In the genomic region with DNA sequence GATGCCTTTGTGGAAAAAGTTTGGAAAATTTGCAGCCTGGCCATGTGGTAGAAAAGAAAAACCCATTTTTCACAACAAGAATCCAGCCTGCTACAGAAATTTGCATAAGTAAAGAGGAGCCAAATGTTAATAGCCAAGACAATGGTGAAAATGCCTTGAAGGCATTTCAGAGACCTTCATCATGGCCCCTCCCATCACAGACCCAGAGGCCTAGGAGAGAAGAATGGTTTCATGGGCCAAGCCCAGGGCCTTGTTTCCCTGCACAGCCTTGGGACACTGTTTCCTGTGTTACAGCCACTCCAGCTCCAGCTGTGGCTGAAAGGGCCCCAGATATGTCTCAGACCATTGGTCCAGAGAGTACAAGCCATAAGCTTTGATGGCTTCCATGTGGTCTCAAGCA, we compare ENCODE assay signal across 21 cellular contexts.
DNase-seq lines count a peak whose midpoint lies in the region; ATAC-seq and TF ChIP-seq lines count a peak whose summit lies in the region.
"Had no signal": no experiment of that assay in that cellular context is flagged by ENCODE, and none has a peak within 500 bp of the region (broad histone marks: within the 10 kb centered on the region; RNA-seq: fewer than 3 reads in every experiment).

No MANE protein-coding gene starts in this region.

- H3K4me1 Mint-ChIP-seq in GM23338: peaks cover 3% of the 10 kb centered on the region; the same call in 1 of the 3 replicates
- H3K4me1 Mint-ChIP-seq in nephron progenitor cell: no peaks in the 10 kb centered on the region
- H3K4me1 Mint-ChIP-seq: CD14-positive monocyte; CD8-positive, alpha-beta memory T cell had no signal

- no peaks in the 10 kb centered on the region for H3K27me3 Mint-ChIP-seq in GM23338 (ENCODE audit: insufficient read depth, low read depth, poor library complexity)
- no peaks in the 10 kb centered on the region for H3K27me3 Mint-ChIP-seq in nephron progenitor cell (ENCODE audit: low read depth, poor library complexity)
- H3K27me3 Mint-ChIP-seq: CD4-positive, alpha-beta T cell had no signal

- peaks cover 17% of the 10 kb centered on the region; the same call in 2 of the 3 replicates for H3K36me3 Mint-ChIP-seq in GM23338 (ENCODE audit: low read depth)
- no peaks in the 10 kb centered on the region for H3K36me3 Mint-ChIP-seq in nephron progenitor cell (ENCODE audit: low read depth)
- H3K36me3 Mint-ChIP-seq: CD14-positive monocyte; CD8-positive, alpha-beta memory T cell had no signal

- no peaks in the 10 kb centered on the region for H3K27me3 ChIP-seq in GM23338 (ENCODE audit: insufficient read depth)
- H3K27me3 ChIP-seq in NT2/D1 (ENCODE audit: insufficient read depth, insufficient read length): no peaks in the 10 kb centered on the region
- H3K27me3 ChIP-seq: BE2C had no signal

- TF ChIP-seq CTCF in GM23338 (conservative IDR thresholded peaks at IDR 0.05; ENCODE audit: low read depth in 2 of 2): no peak
- no peak for TF ChIP-seq CTCF in nephron progenitor cell (IDR thresholded peaks at IDR 0.05)

- no peaks in the 10 kb centered on the region for H3K9me2 ChIP-seq in GM23338 (ENCODE audit: insufficient read depth)

- H3K9me3 ChIP-seq in NT2/D1 (ENCODE audit: insufficient read depth, low read length): peaks cover 13% of the 10 kb centered on the region; the same call in 1 of the 2 replicates
- H3K9me3 ChIP-seq: A549, BE2C had no signal

- H3K4me3 Mint-ChIP-seq in GM23338 (no peak overlapping the region), nephron progenitor cell (no peak overlapping the region)
- H3K4me3 Mint-ChIP-seq: CD14-positive monocyte; CD4-positive, alpha-beta T cell; CD8-positive, alpha-beta memory T cell had no signal

- H3K4me1 ChIP-seq in GM23338 (ENCODE audit: insufficient read depth) (no peaks in the 10 kb centered on the region), NT2/D1 (ENCODE audit: insufficient read depth, insufficient read length) (no peaks in the 10 kb centered on the region)
- H3K4me1 ChIP-seq: A549; BE2C; BLaER1 treated with 17β-estradiol and CSF1 and Interleukin-3, amounts not matched to agents 10 nM and 100 nM had no signal

- ATAC-seq in GM23338: no peak
- no peak for ATAC-seq in GM18907 (IDR thresholded peaks at IDR 0.05; ENCODE audit: unreplicated experiment)
- ATAC-seq: A549 had no signal

- H3K27ac Mint-ChIP-seq in GM23338: no peak overlapping the region
- H3K27ac Mint-ChIP-seq in nephron progenitor cell: no peak overlapping the region
- H3K27ac Mint-ChIP-seq: CD14-positive monocyte; CD4-positive, alpha-beta T cell; CD8-positive, alpha-beta memory T cell had no signal

- no peak overlapping the region for H3K9ac ChIP-seq in NT2/D1 (ENCODE audit: insufficient read length, low read depth)
- H3K9ac ChIP-seq: BLaER1 treated with 17β-estradiol and CSF1 and Interleukin-3, amounts not matched to agents 10 nM and 100 nM had no signal

- H3K79me2 ChIP-seq in GM23338 (replicated peaks; ENCODE audit: insufficient read depth): no peaks in the 10 kb centered on the region

- H3K36me3 ChIP-seq in GM23338 (ENCODE audit: insufficient read depth) (no peaks in the 10 kb centered on the region), NT2/D1 (ENCODE audit: insufficient read depth, insufficient read length, low read length) (no peaks in the 10 kb centered on the region)
- H3K36me3 ChIP-seq: BE2C; BLaER1 treated with 17β-estradiol and CSF1 and Interleukin-3, amounts not matched to agents 10 nM and 100 nM had no signal

- H3K4me3 ChIP-seq in GM23338 (no peak overlapping the region), NT2/D1 (ENCODE audit: insufficient read length, low read depth) (no peak overlapping the region)
- H3K4me3 ChIP-seq: A549; BLaER1 treated with 17β-estradiol and CSF1 and Interleukin-3, amounts not matched to agents 10 nM and 100 nM had no signal

- no peak overlapping the region for H3K27ac ChIP-seq in GM23338 (ENCODE audit: low read depth)
- H3K27ac ChIP-seq: A549; BLaER1 treated with 17β-estradiol and CSF1 and Interleukin-3, amounts not matched to agents 10 nM and 100 nM had no signal

- H2AFZ ChIP-seq in GM23338: no peak overlapping the region; the same call in 1 of the 2 replicates

- DNase-seq in GM23338 (ENCODE audit: low spot score) (peak; percentile 35), NT2/D1 (ENCODE audit: low read depth, low spot score) (peak; percentile 13), iPS DF 19.7 (ENCODE audit: low read depth, low spot score) (peak; percentile 9), NCI-H1417 (lab: John Stamatoyannopoulos, UW) (no peak), nephron progenitor cell (no peak), pons (ENCODE audit: low spot score) (no peak)
- DNase-seq: 8988T; ACHN; AML-193; BE2C; CD4-positive, alpha-beta T cell; CD8-positive, alpha-beta memory T cell; DMS 273 treated with DMSO at 0.1 percent for 48 hours; DMS79; EL; GF-D8; HCEC 1CT had no signal

- no peak overlapping the region for H3K4me2 ChIP-seq in GM23338
- H3K4me2 ChIP-seq: A549; BLaER1 treated with 17β-estradiol and CSF1 and Interleukin-3, amounts not matched to agents 10 nM and 100 nM had no signal

- H3K9me3 Mint-ChIP-seq in GM23338 (peaks cover 19% of the 10 kb centered on the region), nephron progenitor cell (no peaks in the 10 kb centered on the region)

- H4K20me1 ChIP-seq in GM23338 (replicated peaks; ENCODE audit: insufficient read depth): no peaks in the 10 kb centered on the region
- H4K20me1 ChIP-seq: BLaER1 treated with 17β-estradiol and CSF1 and Interleukin-3, amounts not matched to agents 10 nM and 100 nM had no signal

- H3F3A ChIP-seq in GM23338 (replicated peaks; ENCODE audit: low read depth): no peaks in the 10 kb centered on the region

TF ChIP-seq in GM23338, 12 proteins besides CTCF, POLR2A, EP300 and RAD21:
- TF ChIP-seq STAT1 (IDR thresholded peaks at IDR 0.05; ENCODE audit: unreplicated experiment) (no peak), NANOG (IDR thresholded peaks at IDR 0.05; ENCODE audit: borderline replicate concordance) (no peak), EZH2phosphoT487 (IDR thresholded peaks at IDR 0.05; ENCODE audit: unreplicated experiment) (no peak), EZH2 (IDR thresholded peaks at IDR 0.05; ENCODE audit: low read depth, unreplicated experiment) (no peak), CREB1 (CRISPR knock-in tag; IDR thresholded peaks at IDR 0.05; ENCODE audit: low read depth) (no peak), JUNB (IDR thresholded peaks at IDR 0.05; ENCODE audit: unreplicated experiment) (no peak), ZNF331 (CRISPR knock-in tag; IDR thresholded peaks at IDR 0.05; ENCODE audit: low read depth) (no peak), ZNF114 (CRISPR knock-in tag; IDR thresholded peaks at IDR 0.05) (no peak), POLR2AphosphoS5 (IDR thresholded peaks at IDR 0.05; ENCODE audit: low read depth) (no peak)
- TF ChIP-seq, protein P1, sequence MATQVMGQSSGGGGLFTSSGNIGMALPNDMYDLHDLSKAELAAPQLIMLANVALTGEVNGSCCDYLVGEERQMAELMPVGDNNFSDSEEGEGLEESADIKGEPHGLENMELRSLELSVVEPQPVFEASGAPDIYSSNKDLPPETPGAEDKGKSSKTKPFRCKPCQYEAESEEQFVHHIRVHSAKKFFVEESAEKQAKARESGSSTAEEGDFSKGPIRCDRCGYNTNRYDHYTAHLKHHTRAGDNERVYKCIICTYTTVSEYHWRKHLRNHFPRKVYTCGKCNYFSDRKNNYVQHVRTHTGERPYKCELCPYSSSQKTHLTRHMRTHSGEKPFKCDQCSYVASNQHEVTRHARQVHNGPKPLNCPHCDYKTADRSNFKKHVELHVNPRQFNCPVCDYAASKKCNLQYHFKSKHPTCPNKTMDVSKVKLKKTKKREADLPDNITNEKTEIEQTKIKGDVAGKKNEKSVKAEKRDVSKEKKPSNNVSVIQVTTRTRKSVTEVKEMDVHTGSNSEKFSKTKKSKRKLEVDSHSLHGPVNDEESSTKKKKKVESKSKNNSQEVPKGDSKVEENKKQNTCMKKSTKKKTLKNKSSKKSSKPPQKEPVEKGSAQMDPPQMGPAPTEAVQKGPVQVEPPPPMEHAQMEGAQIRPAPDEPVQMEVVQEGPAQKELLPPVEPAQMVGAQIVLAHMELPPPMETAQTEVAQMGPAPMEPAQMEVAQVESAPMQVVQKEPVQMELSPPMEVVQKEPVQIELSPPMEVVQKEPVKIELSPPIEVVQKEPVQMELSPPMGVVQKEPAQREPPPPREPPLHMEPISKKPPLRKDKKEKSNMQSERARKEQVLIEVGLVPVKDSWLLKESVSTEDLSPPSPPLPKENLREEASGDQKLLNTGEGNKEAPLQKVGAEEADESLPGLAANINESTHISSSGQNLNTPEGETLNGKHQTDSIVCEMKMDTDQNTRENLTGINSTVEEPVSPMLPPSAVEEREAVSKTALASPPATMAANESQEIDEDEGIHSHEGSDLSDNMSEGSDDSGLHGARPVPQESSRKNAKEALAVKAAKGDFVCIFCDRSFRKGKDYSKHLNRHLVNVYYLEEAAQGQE (IDR thresholded peaks at IDR 0.05; ENCODE audit: unreplicated experiment): no peak
- TF ChIP-seq, protein P2, sequence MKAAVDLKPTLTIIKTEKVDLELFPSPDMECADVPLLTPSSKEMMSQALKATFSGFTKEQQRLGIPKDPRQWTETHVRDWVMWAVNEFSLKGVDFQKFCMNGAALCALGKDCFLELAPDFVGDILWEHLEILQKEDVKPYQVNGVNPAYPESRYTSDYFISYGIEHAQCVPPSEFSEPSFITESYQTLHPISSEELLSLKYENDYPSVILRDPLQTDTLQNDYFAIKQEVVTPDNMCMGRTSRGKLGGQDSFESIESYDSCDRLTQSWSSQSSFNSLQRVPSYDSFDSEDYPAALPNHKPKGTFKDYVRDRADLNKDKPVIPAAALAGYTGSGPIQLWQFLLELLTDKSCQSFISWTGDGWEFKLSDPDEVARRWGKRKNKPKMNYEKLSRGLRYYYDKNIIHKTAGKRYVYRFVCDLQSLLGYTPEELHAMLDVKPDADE (IDR thresholded peaks at IDR 0.05): no peak

Comparison
In these comparisons a context has a peak if more than half of its experiments do, and no peak if none do; other contexts are left out.
1. DNase-seq: peak in GM23338 (single experiment), NT2/D1 (single experiment) and iPS DF 19.7 (single experiment); none in NCI-H1417 (0 of 3), nephron progenitor cell (single experiment) and pons (single experiment).